ENCODE assay signal across 8 cellular contexts in genomic region chr1:26500488-26501175, GRCh38. TPM values are rescaled to one million over a fixed set of nuclear protein-coding genes. Genes with fewer than 3 reads are reported as not detected.
A peak's percentile ranks its signal among the peaks of the same experiment; 100 is the strongest.
DNase-seq lines count a peak whose midpoint lies in the region; ATAC-seq and TF ChIP-seq lines count a peak whose summit lies in the region.

No MANE protein-coding gene starts in this region.

- H3K9me3 ChIP-seq in T-helper 17 cell (ENCODE audit: control insufficient read depth, low read length, poor library complexity, severe bottlenecking), result no peaks in the 10 kb centered on the region
- no peaks in the 10 kb centered on the region for H3K9me3 ChIP-seq in hepatocyte (ENCODE audit: low read depth)
- no peaks in the 10 kb centered on the region for H3K9me3 ChIP-seq in vagina

- H3K4me1 ChIP-seq in hepatocyte (ENCODE audit: insufficient read depth) (peaks cover 4% of the 10 kb centered on the region), vagina (no peaks in the 10 kb centered on the region)

- H3K79me2 ChIP-seq in hepatocyte, result no peaks in the 10 kb centered on the region

- H3K36me3 ChIP-seq in hepatocyte (replicated peaks; ENCODE audit: insufficient read depth, low read depth) (no peaks in the 10 kb centered on the region), vagina (no peaks in the 10 kb centered on the region)

- H3K4me3 Mint-ChIP-seq in HFFc6, result peak overlapping the region; percentile 89
- peak overlapping the region; percentile 85 for H3K4me3 Mint-ChIP-seq in T-helper 17 cell

- H3K27me3 ChIP-seq in hepatocyte (no peaks in the 10 kb centered on the region), vagina (no peaks in the 10 kb centered on the region)

- H3K9me2 ChIP-seq in hepatocyte (replicated peaks; ENCODE audit: insufficient read depth), result no peaks in the 10 kb centered on the region

- peak overlapping the region; percentile 99 for H3K4me2 ChIP-seq in hepatocyte

- WGBS in hepatocyte (ENCODE audit: low lambda C conversion rate, missing lambda C conversion rate), result 1% methylated on average over 63 of the region's 74 CpGs

- peaks cover 2% of the 10 kb centered on the region for H3K27me3 Mint-ChIP-seq in HFFc6 (ENCODE audit: insufficient read depth)
- no peaks in the 10 kb centered on the region for H3K27me3 Mint-ChIP-seq in T-helper 17 cell

- POLR2A ChIA-PET in GM10248 (lab: Yijun Ruan, JAX), result interaction anchor here (0.6 to 1.0 kb wide), 3 partner anchors 19 to 1225 kb away, joined by 3 to 5 read pairs (median 4); partner anchors contain the start of gene FAM76A

- H2AFZ ChIP-seq in hepatocyte, result peak overlapping the region; percentile 95

- H3K27ac ChIP-seq in hepatocyte (peak overlapping the region; percentile 89), vagina (peak overlapping the region; percentile 91)

- TF ChIP-seq POLR2A in vagina (IDR thresholded peaks at IDR 0.05), result no peak

- DNase-seq in GM10248 (ENCODE audit: extremely low spot score) (peak; percentile 96), HFFc6 (peak; percentile 52), NCI-H1092 treated with DMSO at 0.1 percent for 48 hours (lab: John Stamatoyannopoulos, UW) (peak; percentile 85), T-helper 17 cell (peak; percentile 82 to 89 (median 84)), anterior cingulate cortex (lab: John Stamatoyannopoulos, UW) (peak in 57 of 58 donors; percentile 34 to 90 (median 81)), hepatocyte (ENCODE audit: low spot score) (peak; percentile 93), retina (peak; percentile 94), vagina (ENCODE audit: extremely low spot score in 2 of 2) (peak in 1 of 2 donors; percentile 88)

- H4K20me1 ChIP-seq in hepatocyte (ENCODE audit: insufficient read depth, poor library complexity, severe bottlenecking), result no peaks in the 10 kb centered on the region

- peak; percentile 78 for ATAC-seq in T-helper 17 cell

- TF ChIP-seq CTCF in GM10248 (IDR thresholded peaks at IDR 0.05; ENCODE audit: control extremely low read depth, extremely low read depth, low read depth, missing control alignments) (no peak), HFFc6 (IDR thresholded peaks at IDR 0.05) (peak; percentile 66; the same call in 1 of the 2 replicates), hepatocyte (IDR thresholded peaks at IDR 0.05; ENCODE audit: poor library complexity) (no peak), vagina (IDR thresholded peaks at IDR 0.05) (no peak)

- CTCF ChIA-PET in GM10248 (lab: Yijun Ruan, JAX), result interaction anchor here (0.6 to 4.2 kb wide), 34 partner anchors 8 to 379 kb away, joined by 3 to 49 read pairs (median 6); partner anchors contain the start of genes DHDDS, PIGV and RPS6KA1

- no peaks in the 10 kb centered on the region for H3K36me3 Mint-ChIP-seq in HFFc6 (ENCODE audit: low read depth)
- H3K36me3 Mint-ChIP-seq in T-helper 17 cell (ENCODE audit: low read depth), result no peaks in the 10 kb centered on the region

- peak overlapping the region; percentile 89 for H3K27ac Mint-ChIP-seq in HFFc6
- H3K27ac Mint-ChIP-seq in T-helper 17 cell, result peak overlapping the region; percentile 86

- intact Hi-C loops in vagina (cut with DNase I), result no loop called here

- H3K4me1 Mint-ChIP-seq in HFFc6 (ENCODE audit: low read depth), result peaks cover 5% of the 10 kb centered on the region; the same call in 1 of the 2 replicates
- H3K4me1 Mint-ChIP-seq in T-helper 17 cell, result peaks cover 14% of the 10 kb centered on the region

- no peaks in the 10 kb centered on the region for H3K9me3 Mint-ChIP-seq in HFFc6

- peak overlapping the region; percentile 97 for H3K4me3 ChIP-seq in hepatocyte
- H3K4me3 ChIP-seq in vagina, result peak overlapping the region; percentile 63 to 96

RNA-seq across cellular contexts. Expression of gene HMGN2, which starts 28.4 kb away (rescaled TPM):
- 100 to 1,000 TPM; 440 to 699 (median 668) TPM for total RNA-seq in HFFc6 (2021; fragmentation: NEBNext Ultra II Directional; extraction: Animal tissue kit (Norgen Biotek cat#: 25700))
- total RNA-seq in T-helper 17 cell (100 to 1,000 TPM; 271 to 276 TPM), hepatocyte (214 and 215 TPM in 2 replicates), vagina (127 TPM)
- polyA plus RNA-seq in hepatocyte, result 467 and 520 TPM in 2 replicates

RNA-seq across cellular contexts. Expression of gene RPS6KA1, which starts 28.9 kb away (rescaled TPM):
- total RNA-seq in HFFc6 (2021; fragmentation: NEBNext Ultra II Directional; extraction: Animal tissue kit (Norgen Biotek cat#: 25700)), result 1 to 10 TPM; 1.5 to 2.6 (median 1.7) TPM
- total RNA-seq in T-helper 17 cell (10 to 100 TPM; 76.3 to 98.0 TPM), hepatocyte (30.6 and 36.2 TPM in 2 replicates), vagina (22.8 TPM)
- polyA plus RNA-seq in hepatocyte, result 27.1 and 30.2 TPM in 2 replicates
